In genomic region chr1:5620997-5621396, GRCh38 we compare ENCODE assay signal across 11 cellular contexts.
DNase-seq lines count a peak whose midpoint lies in the region; ATAC-seq and TF ChIP-seq lines count a peak whose summit lies in the region.
"Had no signal": no experiment of that assay in that cellular context is flagged by ENCODE, and none has a peak within 500 bp of the region (broad histone marks: within the 10 kb centered on the region; RNA-seq: fewer than 3 reads in every experiment).

No MANE protein-coding gene starts in this region.

- DNase-seq in HuH-7.5 (ENCODE audit: low spot score), result peak; percentile 16
- peak; percentile 19 for DNase-seq in SK-N-DZ (ENCODE audit: low spot score)
- DNase-seq in left kidney (ENCODE audit: low read depth, low spot score), result peak; percentile 90
- DNase-seq in HFFc6, result no peak
- DNase-seq: activated naive CD4-positive, alpha-beta T cell had no signal

- 0 out of 2 replicates have a peak, but pooled peaks cover 8% of the 10 kb centered on the region for H3K36me3 Mint-ChIP-seq in HFFc6 (ENCODE audit: low read depth)
- H3K36me3 Mint-ChIP-seq: stimulated activated effector memory CD8-positive, alpha-beta T cell treated with anti-CD3 and anti-CD28 coated beads, Interleukin-12 subunit alpha, Interleukin-12 subunit beta, amount 100 ng/mL, for 72 hours had no signal

- H3K27ac Mint-ChIP-seq in HFFc6, result no peak overlapping the region
- H3K27ac Mint-ChIP-seq: stimulated activated effector memory CD8-positive, alpha-beta T cell treated with anti-CD3 and anti-CD28 coated beads, Interleukin-12 subunit alpha, Interleukin-12 subunit beta, amount 100 ng/mL, for 72 hours had no signal

- no peak overlapping the region for H3K27ac ChIP-seq in C4-2B
- H3K27ac ChIP-seq: ovary had no signal

- no peaks in the 10 kb centered on the region for H3K27me3 Mint-ChIP-seq in HFFc6 (ENCODE audit: insufficient read depth)

- no peak overlapping the region for H3K4me3 Mint-ChIP-seq in HFFc6
- H3K4me3 Mint-ChIP-seq: stimulated activated effector memory CD8-positive, alpha-beta T cell treated with anti-CD3 and anti-CD28 coated beads, Interleukin-12 subunit alpha, Interleukin-12 subunit beta, amount 100 ng/mL, for 72 hours had no signal

- peak; percentile 78 for TF ChIP-seq CTCF in C4-2B (conservative IDR thresholded peaks at IDR 0.05)
- TF ChIP-seq CTCF in HFFc6 (IDR thresholded peaks at IDR 0.05), result no peak

- no peaks in the 10 kb centered on the region for H3K4me1 Mint-ChIP-seq in HFFc6 (ENCODE audit: low read depth)
- H3K4me1 Mint-ChIP-seq: stimulated activated effector memory CD8-positive, alpha-beta T cell treated with anti-CD3 and anti-CD28 coated beads, Interleukin-12 subunit alpha, Interleukin-12 subunit beta, amount 100 ng/mL, for 72 hours had no signal

- peaks cover 80% of the 10 kb centered on the region for H3K9me3 Mint-ChIP-seq in HFFc6
- H3K9me3 Mint-ChIP-seq: stimulated activated effector memory CD8-positive, alpha-beta T cell treated with anti-CD3 and anti-CD28 coated beads, Interleukin-12 subunit alpha, Interleukin-12 subunit beta, amount 100 ng/mL, for 72 hours had no signal

- no peak for ATAC-seq in HG02970 (IDR thresholded peaks at IDR 0.05; ENCODE audit: low FRiP score, unreplicated experiment)
- ATAC-seq in GM21717 (IDR thresholded peaks at IDR 0.05; ENCODE audit: unreplicated experiment), result no peak
- no peak for ATAC-seq in HG03196 (IDR thresholded peaks at IDR 0.05; ENCODE audit: unreplicated experiment)
- ATAC-seq: stimulated activated effector memory CD8-positive, alpha-beta T cell treated with anti-CD3 and anti-CD28 coated beads, Interleukin-12 subunit alpha, Interleukin-12 subunit beta, amount 100 ng/mL, for 72 hours had no signal
